14 cellular contexts compared by ENCODE assay signal in the genomic region with DNA sequence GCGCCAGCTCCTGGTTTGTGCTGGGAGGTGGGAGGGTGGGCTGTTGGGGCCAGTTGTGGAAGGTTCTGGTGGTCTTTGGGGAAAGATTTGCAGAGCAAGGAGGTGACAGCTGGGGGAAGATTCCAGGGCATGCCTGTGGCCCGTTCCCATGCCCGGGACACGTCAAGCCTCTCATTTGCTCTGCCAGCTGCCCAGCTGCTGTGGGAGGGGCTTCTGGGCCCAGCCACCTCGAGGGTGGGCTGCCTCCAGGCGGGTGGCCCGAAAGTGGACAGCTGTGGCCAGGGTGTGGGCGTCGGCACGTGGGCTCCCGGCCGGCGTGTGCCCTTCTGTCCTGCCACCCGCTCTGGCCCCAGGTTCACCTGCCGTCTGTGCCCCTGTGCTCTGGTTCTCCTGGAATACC.
"Had no signal": no experiment of that assay in that cellular context is flagged by ENCODE, and none has a peak within 500 bp of the region (broad histone marks: within the 10 kb centered on the region; RNA-seq: fewer than 3 reads in every experiment).

No MANE protein-coding gene starts in this region.

- DNase-seq: activated B cell treated with CpG ODN at 0.5 μM for 24 hours; activated CD4-positive, alpha-beta T cell treated with anti-CD3 and anti-CD28 coated beads, Interleukin-2, amount 10 ng/mL, durations not matched to agents 24 days and 14 days; activated CD8-positive, alpha-beta T cell treated with anti-CD3 and anti-CD28 coated beads, Interleukin-2, amount 10 ng/mL, durations not matched to agents 7 days and 5 days; activated naive CD8-positive, alpha-beta T cell treated with anti-CD3 and anti-CD28 coated beads, Interleukin-2, amount 10 ng/mL, durations not matched to agents 7 days and 5 days; brain microvascular endothelial cell; left colon; naive B cell; pancreas; stimulated activated CD4-positive, alpha-beta T cell treated with anti-CD3 and anti-CD28 coated beads, Interleukin-2, amount 100 ng/mL, for 48 hours; stimulated activated naive B cell treated with anti-CD40 and anti-IgM and Interleukin-4, amounts not matched to agents 10 μg/mL and 1 μg/mL and 100 μg/mL, for 72 hours; T-helper 2 cell; trophoblast cell had no signal

- H3K4me3 ChIP-seq: gastroesophageal sphincter, lung, pancreas had no signal

- H3K4me3 Mint-ChIP-seq: activated B cell treated with CpG ODN at 0.5 μM for 24 hours; activated CD4-positive, alpha-beta T cell treated with anti-CD3 and anti-CD28 coated beads, Interleukin-2, amount 10 ng/mL, durations not matched to agents 24 days and 14 days; activated CD8-positive, alpha-beta T cell treated with anti-CD3 and anti-CD28 coated beads, Interleukin-2, amount 10 ng/mL, durations not matched to agents 7 days and 5 days; activated naive CD8-positive, alpha-beta T cell treated with anti-CD3 and anti-CD28 coated beads, Interleukin-2, amount 10 ng/mL, durations not matched to agents 7 days and 5 days; naive B cell; stimulated activated naive B cell treated with anti-CD40 and anti-IgM and Interleukin-4, amounts not matched to agents 10 μg/mL and 1 μg/mL and 100 μg/mL, for 72 hours had no signal

- H3K27ac Mint-ChIP-seq: activated B cell treated with CpG ODN at 0.5 μM for 24 hours; activated CD4-positive, alpha-beta T cell treated with anti-CD3 and anti-CD28 coated beads, Interleukin-2, amount 10 ng/mL, durations not matched to agents 24 days and 14 days; activated CD8-positive, alpha-beta T cell treated with anti-CD3 and anti-CD28 coated beads, Interleukin-2, amount 10 ng/mL, durations not matched to agents 7 days and 5 days; activated naive CD8-positive, alpha-beta T cell treated with anti-CD3 and anti-CD28 coated beads, Interleukin-2, amount 10 ng/mL, durations not matched to agents 7 days and 5 days; stimulated activated naive B cell treated with anti-CD40 and anti-IgM and Interleukin-4, amounts not matched to agents 10 μg/mL and 1 μg/mL and 100 μg/mL, for 72 hours had no signal

- H3K4me1 ChIP-seq: pancreas had no signal

- H3K4me1 Mint-ChIP-seq: activated B cell treated with CpG ODN at 0.5 μM for 24 hours; activated CD4-positive, alpha-beta T cell treated with anti-CD3 and anti-CD28 coated beads, Interleukin-2, amount 10 ng/mL, durations not matched to agents 24 days and 14 days; activated naive CD8-positive, alpha-beta T cell treated with anti-CD3 and anti-CD28 coated beads, Interleukin-2, amount 10 ng/mL, durations not matched to agents 7 days and 5 days had no signal

- H3K36me3 ChIP-seq: brain microvascular endothelial cell, gastroesophageal sphincter, pancreas had no signal

- H3K9me3 Mint-ChIP-seq: activated B cell treated with CpG ODN at 0.5 μM for 24 hours; activated CD4-positive, alpha-beta T cell treated with anti-CD3 and anti-CD28 coated beads, Interleukin-2, amount 10 ng/mL, durations not matched to agents 24 days and 14 days; activated naive CD8-positive, alpha-beta T cell treated with anti-CD3 and anti-CD28 coated beads, Interleukin-2, amount 10 ng/mL, durations not matched to agents 7 days and 5 days; naive B cell; stimulated activated naive B cell treated with anti-CD40 and anti-IgM and Interleukin-4, amounts not matched to agents 10 μg/mL and 1 μg/mL and 100 μg/mL, for 72 hours had no signal

- H3K27me3 ChIP-seq: brain microvascular endothelial cell, gastroesophageal sphincter, pancreas had no signal

- H3K27ac ChIP-seq: brain microvascular endothelial cell, pancreas had no signal

- ATAC-seq: activated CD8-positive, alpha-beta T cell treated with anti-CD3 and anti-CD28 coated beads, Interleukin-2, amount 10 ng/mL, durations not matched to agents 7 days and 5 days; gastroesophageal sphincter; stimulated activated naive B cell treated with anti-CD40 and anti-IgM and Interleukin-4, amounts not matched to agents 10 μg/mL and 1 μg/mL and 100 μg/mL, for 72 hours had no signal

- H3K36me3 Mint-ChIP-seq: activated naive CD8-positive, alpha-beta T cell treated with anti-CD3 and anti-CD28 coated beads, Interleukin-2, amount 10 ng/mL, durations not matched to agents 7 days and 5 days; naive B cell had no signal

- H3K9me3 ChIP-seq: gastroesophageal sphincter, pancreas had no signal

- H3K27me3 Mint-ChIP-seq: activated B cell treated with CpG ODN at 0.5 μM for 24 hours; activated CD4-positive, alpha-beta T cell treated with anti-CD3 and anti-CD28 coated beads, Interleukin-2, amount 10 ng/mL, durations not matched to agents 24 days and 14 days; activated naive CD8-positive, alpha-beta T cell treated with anti-CD3 and anti-CD28 coated beads, Interleukin-2, amount 10 ng/mL, durations not matched to agents 7 days and 5 days; naive B cell; stimulated activated naive B cell treated with anti-CD40 and anti-IgM and Interleukin-4, amounts not matched to agents 10 μg/mL and 1 μg/mL and 100 μg/mL, for 72 hours had no signal
